ENCODE assay signal across 9 cellular contexts in genomic region chr19:13195678-13196077, GRCh38. TPM values are rescaled to one million over a fixed set of nuclear protein-coding genes. Genes with fewer than 3 reads are reported as not detected.
DNase-seq lines count a peak whose midpoint lies in the region; FAIRE-seq and TF ChIP-seq lines count a peak whose summit lies in the region.
"Had no signal": no experiment of that assay in that cellular context is flagged by ENCODE, and none has a peak within 500 bp of the region (broad histone marks: within the 10 kb centered on the region; RNA-seq: fewer than 3 reads in every experiment).

No MANE protein-coding gene starts in this region.

- FAIRE-seq in HTR-8/SVneo (lab: Jason Lieb, UNC) = no peak
- no peak for FAIRE-seq in RCC 7860 (lab: Jason Lieb, UNC)

- DNase-seq in NCI-H748 (lab: John Stamatoyannopoulos, UW; ENCODE audit: unreplicated experiment) = peak; percentile 52
- DNase-seq in NCI-H748 treated with DMSO at 0.1 percent for 48 hours (lab: John Stamatoyannopoulos, UW) = no peak
- DNase-seq in activated CD4-positive, alpha-beta T cell treated with anti-CD3 and anti-CD28 coated beads, Interleukin-2, amount 50 U/mL, for 1 hour = peak; percentile 59
- peak; percentile 83 for DNase-seq in islet precursor cell
- DNase-seq in thyroid gland = peak; percentile 26 to 34
- DNase-seq in HTR-8/SVneo (ENCODE audit: insufficient read length, low spot score) = no peak
- no peak for DNase-seq in RCC 7860 (ENCODE audit: low spot score)
- DNase-seq in GM03348 (ENCODE audit: low spot score) = no peak

- intact Hi-C loops in thyroid gland (cut with DNase I) = loop anchor here (10.0 kb wide), 1 partner anchor 69 kb away; no protein-coding TSS in a partner anchor

- no peak for TF ChIP-seq CTCF in thyroid gland (IDR thresholded peaks at IDR 0.05)

- no peak for TF ChIP-seq POLR2A in thyroid gland (IDR thresholded peaks at IDR 0.05)

- no peaks in the 10 kb centered on the region for H3K9me3 ChIP-seq in thyroid gland
- H3K9me3 ChIP-seq: thoracic aorta had no signal

- no peak overlapping the region for H3K27ac ChIP-seq in thyroid gland
- H3K27ac ChIP-seq: thoracic aorta had no signal

- no peak overlapping the region for H3K4me3 ChIP-seq in thyroid gland (replicated peaks in 1 of 3)
- H3K4me3 ChIP-seq: thoracic aorta had no signal

- no peaks in the 10 kb centered on the region for H3K36me3 ChIP-seq in thyroid gland
- H3K36me3 ChIP-seq: thoracic aorta had no signal

- no peaks in the 10 kb centered on the region for H3K4me1 ChIP-seq in thyroid gland

- 70 to 77% methylated on average over 7 to 11 of the region's 11 CpGs for WGBS in thyroid gland, 2 donors

- H3K27me3 ChIP-seq in thyroid gland = no peaks in the 10 kb centered on the region

RNA-seq across cellular contexts. Expression of gene IER2, which starts 45.5 kb away (rescaled TPM):
- 100 to 1,000 TPM in 1 of 4 donors, 10 to 100 TPM in 3; 55.0 to 139 (median 65.9) TPM for total RNA-seq in thyroid gland

RNA-seq across cellular contexts. Expression of gene STX10, which starts 45.5 kb away (rescaled TPM):
- 10 to 100 TPM; 39.2 to 91.9 (median 56.5) TPM for total RNA-seq in thyroid gland

Comparison
In these comparisons a context has a peak if more than half of its experiments do, and no peak if none do; other contexts are left out.
1. DNase-seq: peak in NCI-H748 (single experiment), activated CD4-positive, alpha-beta T cell treated with anti-CD3 and anti-CD28 coated beads, Interleukin-2, amount 50 U/mL, for 1 hour (single experiment), islet precursor cell (single experiment) and thyroid gland (2 of 2); none in NCI-H748 treated with DMSO at 0.1 percent for 48 hours (single experiment), HTR-8/SVneo (single experiment), RCC 7860 (single experiment) and GM03348 (single experiment).